ENCODE assay signal across 14 cellular contexts in genomic region chr12:106071686-106072085, GRCh38.
"Had no signal": no experiment of that assay in that cellular context is flagged by ENCODE, and none has a peak within 500 bp of the region (broad histone marks: within the 10 kb centered on the region; RNA-seq: fewer than 3 reads in every experiment).

No MANE protein-coding gene starts in this region.

- H3K9me3 ChIP-seq: tibial nerve had no signal

- H3K27me3 ChIP-seq: cardiac muscle cell, tibial nerve had no signal

- H3K4me3 ChIP-seq: cardiac muscle cell, tibial nerve had no signal

- H3K36me3 ChIP-seq: cardiac muscle cell had no signal

- H3K4me3 Mint-ChIP-seq: activated CD4-positive, alpha-beta memory T cell treated with anti-CD3 and anti-CD28 coated beads for 36 hours; activated naive CD8-positive, alpha-beta T cell; activated T-cell treated with anti-CD3 and anti-CD28 coated beads, Interleukin-2, amount 50 U/mL, for 4 hours; memory B cell; stimulated activated naive CD8-positive, alpha-beta T cell treated with anti-CD3 and anti-CD28 coated beads, Interleukin-15, Interleukin-2, amounts not matched to agents 100 ng/mL and 50 ng/mL, for 24 hours had no signal

- ATAC-seq: activated T-cell treated with anti-CD3 and anti-CD28 coated beads, Interleukin-2, amount 50 U/mL, for 4 hours; left colon had no signal

- DNase-seq: activated CD4-positive, alpha-beta memory T cell treated with anti-CD3 and anti-CD28 coated beads for 36 hours; activated CD4-positive, alpha-beta T cell treated with anti-CD3 and anti-CD28 coated beads for 1 hour; activated gamma-delta T cell; activated T-cell treated with anti-CD3 and anti-CD28 coated beads, Interleukin-2, amount 50 U/mL, for 4 hours; cortex of kidney; effector memory CD4-positive, alpha-beta T cell; left colon; stimulated activated CD4-positive, alpha-beta T cell treated with anti-CD3 and anti-CD28 coated beads, Interleukin-4, amount 100 ng/mL, for 1 hour; T1000 had no signal

- H3K4me1 Mint-ChIP-seq: memory B cell had no signal

- H3K36me3 Mint-ChIP-seq: activated CD4-positive, alpha-beta memory T cell treated with anti-CD3 and anti-CD28 coated beads for 36 hours; activated naive CD8-positive, alpha-beta T cell; memory B cell had no signal

- H3K27ac ChIP-seq: cardiac muscle cell had no signal

- H3K27ac Mint-ChIP-seq: activated CD4-positive, alpha-beta memory T cell treated with anti-CD3 and anti-CD28 coated beads for 36 hours; activated naive CD8-positive, alpha-beta T cell; memory B cell; stimulated activated naive CD8-positive, alpha-beta T cell treated with anti-CD3 and anti-CD28 coated beads, Interleukin-15, Interleukin-2, amounts not matched to agents 100 ng/mL and 50 ng/mL, for 24 hours had no signal

- H3K9me3 Mint-ChIP-seq: activated CD4-positive, alpha-beta memory T cell treated with anti-CD3 and anti-CD28 coated beads for 36 hours; activated T-cell treated with anti-CD3 and anti-CD28 coated beads, Interleukin-2, amount 50 U/mL, for 4 hours; stimulated activated naive CD8-positive, alpha-beta T cell treated with anti-CD3 and anti-CD28 coated beads, Interleukin-15, Interleukin-2, amounts not matched to agents 100 ng/mL and 50 ng/mL, for 24 hours had no signal
